Comparison of ENCODE assay signal across 1 cellular context in genomic region chr14:92670967-92671366, GRCh38.
TF ChIP-seq lines count a peak whose summit lies in the region.

No MANE protein-coding gene starts in this region.

TF ChIP-seq in IMR-90, 13 proteins besides CTCF, POLR2A, EP300 and RAD21:
- TF ChIP-seq, protein P1, sequence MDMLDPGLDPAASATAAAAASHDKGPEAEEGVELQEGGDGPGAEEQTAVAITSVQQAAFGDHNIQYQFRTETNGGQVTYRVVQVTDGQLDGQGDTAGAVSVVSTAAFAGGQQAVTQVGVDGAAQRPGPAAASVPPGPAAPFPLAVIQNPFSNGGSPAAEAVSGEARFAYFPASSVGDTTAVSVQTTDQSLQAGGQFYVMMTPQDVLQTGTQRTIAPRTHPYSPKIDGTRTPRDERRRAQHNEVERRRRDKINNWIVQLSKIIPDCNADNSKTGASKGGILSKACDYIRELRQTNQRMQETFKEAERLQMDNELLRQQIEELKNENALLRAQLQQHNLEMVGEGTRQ (IDR thresholded peaks at IDR 0.05; ENCODE audit: low read depth, low read length), result no peak
- TF ChIP-seq NFE2L2 (IDR thresholded peaks at IDR 0.05; ENCODE audit: low read depth, low read length) (no peak), MXI1 (IDR thresholded peaks at IDR 0.05; ENCODE audit: borderline replicate concordance, low read depth, low read length) (no peak), CEBPB (IDR thresholded peaks at IDR 0.05; ENCODE audit: low read depth, low read length) (no peak), CHD1 (IDR thresholded peaks at IDR 0.05; ENCODE audit: low read depth, low read length) (no peak), FOS (IDR thresholded peaks at IDR 0.05; ENCODE audit: low read depth, low read length) (no peak), MAFK (IDR thresholded peaks at IDR 0.05; ENCODE audit: low read depth, low read length) (no peak), RFX5 (IDR thresholded peaks at IDR 0.05; ENCODE audit: low read depth, low read length) (no peak), MAZ (IDR thresholded peaks at IDR 0.05; ENCODE audit: borderline replicate concordance, low read depth, low read length) (no peak), SMC3 (IDR thresholded peaks at IDR 0.05; ENCODE audit: low read depth, low read length) (no peak), RCOR1 (IDR thresholded peaks at IDR 0.05; ENCODE audit: insufficient replicate concordance, low read length) (no peak), BHLHE40 (IDR thresholded peaks at IDR 0.05; ENCODE audit: low read depth, low read length) (no peak)
- TF ChIP-seq, protein P2, sequence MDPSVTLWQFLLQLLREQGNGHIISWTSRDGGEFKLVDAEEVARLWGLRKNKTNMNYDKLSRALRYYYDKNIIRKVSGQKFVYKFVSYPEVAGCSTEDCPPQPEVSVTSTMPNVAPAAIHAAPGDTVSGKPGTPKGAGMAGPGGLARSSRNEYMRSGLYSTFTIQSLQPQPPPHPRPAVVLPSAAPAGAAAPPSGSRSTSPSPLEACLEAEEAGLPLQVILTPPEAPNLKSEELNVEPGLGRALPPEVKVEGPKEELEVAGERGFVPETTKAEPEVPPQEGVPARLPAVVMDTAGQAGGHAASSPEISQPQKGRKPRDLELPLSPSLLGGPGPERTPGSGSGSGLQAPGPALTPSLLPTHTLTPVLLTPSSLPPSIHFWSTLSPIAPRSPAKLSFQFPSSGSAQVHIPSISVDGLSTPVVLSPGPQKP (IDR thresholded peaks at IDR 0.05; ENCODE audit: borderline replicate concordance, low read depth, low read length), result no peak
TF ChIP-seq in IMR-90: peak in this region for 0.
